10 cellular contexts compared by ENCODE assay signal in genomic region chr10:79836891-79837290, GRCh38. TPM values are rescaled to one million over a fixed set of nuclear protein-coding genes. Genes with fewer than 3 reads are reported as not detected.
DNase-seq lines count a peak whose midpoint lies in the region; ATAC-seq, FAIRE-seq and TF ChIP-seq lines count a peak whose summit lies in the region.
"Not testable (repeated sequence)": the region's sequence is repeated elsewhere in the genome, so short reads cannot be mapped to it uniquely, and the experiment has no call there.
"Had no signal": no experiment of that assay in that cellular context is flagged by ENCODE, and none has a peak within 500 bp of the region (broad histone marks: within the 10 kb centered on the region; RNA-seq: fewer than 3 reads in every experiment).

No MANE protein-coding gene starts in this region.

- H3K4me1 ChIP-seq in K562 (replicated peaks in 1 of 2; ENCODE audit: control insufficient read depth in 2 of 2, insufficient read depth in 2 of 2, low read length in 2 of 2), result not testable (repeated sequence)

- H3K79me2 ChIP-seq in K562 (ENCODE audit: control insufficient read depth, insufficient read depth, low read length), result not testable (repeated sequence)

- not testable (repeated sequence) for TF ChIP-seq CTCF in NB4 (IDR thresholded peaks at IDR 0.05; ENCODE audit: low read depth, low read length); K562 (IDR thresholded peaks at IDR 0.05 in 2 of 3, conservative IDR thresholded peaks at IDR 0.05 in 1 of 3; ENCODE audit: insufficient read depth in 2 of 3, low read depth in 1 of 3, low read length in 3 of 3); mesothelial cell of epicardium (IDR thresholded peaks at IDR 0.05; ENCODE audit: unreplicated experiment)

- not testable (repeated sequence) for TF ChIP-seq EP300 in K562 (IDR thresholded peaks at IDR 0.05; ENCODE audit: low read length)

- peak overlapping the region; percentile 61 for H3K27ac Mint-ChIP-seq in mesothelial cell of epicardium

- H4K20me1 ChIP-seq in K562 (replicated peaks; ENCODE audit: control insufficient read depth, insufficient read depth, low read length), result not testable (repeated sequence)

- H3K4me3 ChIP-seq in NB4 (ENCODE audit: low read depth, low read length); K562: not testable (repeated sequence)

- H3K36me3 Mint-ChIP-seq in mesothelial cell of epicardium, result not testable (repeated sequence)

- H3K36me3 ChIP-seq in K562 (ENCODE audit: control insufficient read depth, insufficient read depth, low read length), result not testable (repeated sequence)

- TF ChIP-seq POLR2A in NB4 (IDR thresholded peaks at IDR 0.05; ENCODE audit: extremely low read depth, insufficient read length); K562 (conservative IDR thresholded peaks at IDR 0.05): not testable (repeated sequence)

- not testable (repeated sequence) for H3K27ac ChIP-seq in K562 (ENCODE audit: extremely low read depth, low read depth, low read length)

- TF ChIP-seq RAD21 in K562 (CRISPR knock-in tag; conservative IDR thresholded peaks at IDR 0.05 in 1 of 2, IDR thresholded peaks at IDR 0.05 in 1 of 2), result not testable (repeated sequence)

- not testable (repeated sequence) for H3K9ac ChIP-seq in K562 (ENCODE audit: insufficient read depth in 1 of 2, low read depth in 2 of 2, low read length in 2 of 2)

- not testable (repeated sequence) for H3K4me3 Mint-ChIP-seq in mesothelial cell of epicardium

- H3K4me1 Mint-ChIP-seq in mesothelial cell of epicardium, result peaks cover 10% of the 10 kb centered on the region

- not testable (repeated sequence) for BruUV-seq in K562 (replicated peaks; lab: Mats Ljungman, UMichigan)

- peak; percentile 6 for DNase-seq in NB4 (ENCODE audit: low read depth)
- peak; percentile 26 for DNase-seq in OCI-M1 (lab: John Stamatoyannopoulos, UW)
- DNase-seq in K562 (ENCODE audit: extremely low read depth in 1 of 4, low spot score in 3 of 4); mesothelial cell of epicardium (ENCODE audit: low spot score in 2 of 2, unreplicated experiment in 2 of 2): not testable (repeated sequence)
- DNase-seq in kidney glomerular epithelial cell (lab: John Stamatoyannopoulos, UW), result peak; percentile 15

- POLR2A ChIA-PET in K562 (lab: Yijun Ruan, JAX), result not testable (repeated sequence)

- intact Hi-C loops in K562 (cut with micrococcal nuclease), result not testable (repeated sequence)

- H3K27me3 ChIP-seq in K562 (ENCODE audit: control insufficient read depth in 2 of 2, insufficient read depth in 2 of 2, low read length in 2 of 2), result not testable (repeated sequence)

- H3K9me3 ChIP-seq in K562 (replicated peaks; ENCODE audit: control insufficient read depth, insufficient read depth, low read depth, low read length), result not testable (repeated sequence)

- 11% methylated on average over 1 of the region's 1 CpG for WGBS in K562 (ENCODE audit: insufficient coverage, low coverage, missing lambda C conversion rate)

- not testable (repeated sequence) for H3K9me1 ChIP-seq in K562 (ENCODE audit: control insufficient read depth, insufficient read depth, low read length)

- ATAC-seq in K562, result peak; percentile 65

- H2AFZ ChIP-seq in K562 (ENCODE audit: low read depth, low read length), result not testable (repeated sequence)

- FAIRE-seq in K562 (lab: Jason Lieb, UNC), result not testable (repeated sequence)

- H3K27me3 Mint-ChIP-seq in mesothelial cell of epicardium (ENCODE audit: low read depth), result not testable (repeated sequence)

- H3K9me3 Mint-ChIP-seq in mesothelial cell of epicardium, result not testable (repeated sequence)

- CTCF ChIA-PET in K562 (lab: Yijun Ruan, JAX; ENCODE audit: low intra/inter-chr PET ratio), result not testable (repeated sequence)

- in situ Hi-C loops in K562 (cut with MboI), result not testable (repeated sequence)

- not testable (repeated sequence) for H3K4me2 ChIP-seq in K562 (ENCODE audit: insufficient read depth, low read length)

RNA-seq across cellular contexts. Expression of gene NUTM2E, which starts 10.4 kb away (rescaled TPM):
- 0.12 TPM in 1 of 2 replicates, not detected in the other for total RNA-seq in K562 (2011; cell fraction: chromatin; rRNA removed; ENCODE audit: low replicate concordance)
- total RNA-seq in K562 (2011; cell fraction: nucleolus; rRNA removed), result not detected in 2 replicates
- total RNA-seq in K562 (2011; cell fraction: nucleoplasm; rRNA removed), result 0.15 TPM in 1 of 2 replicates, not detected in the other
- 0.05 TPM in 1 of 2 replicates, not detected in the other for total RNA-seq in K562 (2014; rRNA removed)
- 0.07 and 0.16 TPM in 2 replicates for total RNA-seq in K562 (2014; rRNA removed; fragmentation: Illumina TruSeq; extraction: Trizol)
- 0.11 TPM in 1 of 2 replicates, not detected in the other for total RNA-seq in K562 (2015; rRNA removed; fragmentation: Illumina TruSeq; extraction: Trizol)
- total RNA-seq in K562 (2021), result 0.09 and 0.20 TPM in 2 replicates
- 0.05 TPM in 1 of 2 replicates, not detected in the other for polyA plus RNA-seq in K562 (2011; rRNA removed)
- polyA plus RNA-seq in K562 (2011; cell fraction: cytosol; rRNA removed), result 0.01 TPM in 1 of 2 replicates, not detected in the other
- polyA plus RNA-seq in K562 (2011; cell fraction: nucleus; rRNA removed), result 0.06 TPM in 1 of 2 replicates, not detected in the other
- polyA plus RNA-seq in K562 (2012), result 0.04 and 0.08 TPM in 2 replicates
- 0.04 and 0.18 TPM in 2 replicates for polyA plus RNA-seq in K562 (2014; fragmentation: Illumina TruSeq; extraction: Trizol)
- not detected for polyA plus RNA-seq in K562 (2014; fragmentation: Nextera tagmentation; extraction: Ambion mirVana)
- polyA plus RNA-seq in K562 (2014; rRNA removed), result 0.08 TPM in 1 of 2 replicates, not detected in the other
- not detected in 2 replicates for polyA minus RNA-seq in K562 (2011; rRNA and poly(A)+ RNA removed)
- not detected in 2 replicates for polyA minus RNA-seq in K562 (2011; cell fraction: cytosol; rRNA and poly(A)+ RNA removed)
- polyA minus RNA-seq in K562 (2011; cell fraction: nucleus; rRNA and poly(A)+ RNA removed), result 0.13 and 0.22 TPM in 2 replicates
- total RNA-seq in mesothelial cell of epicardium, result 0.78 to 1.0 TPM (median 0.81 TPM) in 3 replicates
- total RNA-seq: CD4-positive, CD25-positive, alpha-beta regulatory T cell; G401 had no signal
- polyA plus RNA-seq: CD14-positive monocyte; CD4-positive, alpha-beta memory T cell; CD8-positive, alpha-beta memory T cell had no signal
